Comparison of ENCODE assay signal across 10 cellular contexts in the genomic region with DNA sequence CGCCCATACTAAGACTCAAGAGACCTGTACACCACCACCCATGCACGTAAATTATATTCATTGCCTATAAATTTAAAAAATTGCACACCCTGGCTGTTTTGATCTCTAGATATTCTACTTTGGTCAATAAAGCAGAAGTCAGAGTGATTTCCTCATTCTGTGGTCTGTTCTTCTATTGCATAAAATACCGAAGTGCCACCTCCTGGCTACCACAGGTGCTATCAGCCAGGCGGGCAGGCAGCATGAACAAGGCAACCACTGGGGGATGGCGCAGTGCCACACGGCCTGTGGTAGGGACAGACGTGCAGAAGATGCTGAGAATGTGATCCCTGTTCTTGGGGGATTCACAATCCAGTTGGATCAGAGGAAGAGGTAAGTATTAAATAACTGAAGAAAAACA.
A peak's percentile ranks its signal among the peaks of the same experiment; 100 is the strongest.
DNase-seq lines count a peak whose midpoint lies in the region; ATAC-seq and TF ChIP-seq lines count a peak whose summit lies in the region.
"Had no signal": no experiment of that assay in that cellular context is flagged by ENCODE, and none has a peak within 500 bp of the region (broad histone marks: within the 10 kb centered on the region; RNA-seq: fewer than 3 reads in every experiment).

No MANE protein-coding gene starts in this region.

- H3K36me3 Mint-ChIP-seq in activated naive CD4-positive, alpha-beta T cell treated with anti-CD3 and anti-CD28 coated beads for 36 hours (ENCODE audit: low read depth): no peaks in the 10 kb centered on the region
- peaks cover 0 to 5% of the 10 kb centered on the region in 2 donors for H3K36me3 Mint-ChIP-seq in stimulated activated naive B cell treated with anti-CD40 and anti-IgM and Interleukin-4, amounts not matched to agents 10 μg/mL and 1 μg/mL and 100 μg/mL, for 72 hours

- ATAC-seq in stimulated activated naive B cell treated with anti-CD40 and anti-IgM and Interleukin-4, amounts not matched to agents 10 μg/mL and 1 μg/mL and 100 μg/mL, for 72 hours (replicated peaks): peak; percentile 100
- ATAC-seq in HG03520 (IDR thresholded peaks at IDR 0.05; ENCODE audit: unreplicated experiment) (no peak), GM19455 (IDR thresholded peaks at IDR 0.05; ENCODE audit: unreplicated experiment) (no peak)

- H3K4me3 ChIP-seq in GM12864 (ENCODE audit: low read depth, low read length) (no peak overlapping the region), SU-DHL-6 (ENCODE audit: insufficient read depth, low read length, poor library complexity, severe bottlenecking) (no peak overlapping the region), liver (ENCODE audit: low read depth in 1 of 3, low read length in 3 of 3) (no peak overlapping the region)
- H3K4me3 ChIP-seq: SJSA1, skin epidermis had no signal

- H3K4me1 Mint-ChIP-seq in activated naive CD4-positive, alpha-beta T cell treated with anti-CD3 and anti-CD28 coated beads for 36 hours (ENCODE audit: low read depth): peaks cover 8% of the 10 kb centered on the region
- H3K4me1 Mint-ChIP-seq in stimulated activated naive B cell treated with anti-CD40 and anti-IgM and Interleukin-4, amounts not matched to agents 10 μg/mL and 1 μg/mL and 100 μg/mL, for 72 hours: peaks cover 6 to 9% of the 10 kb centered on the region in 2 donors

- peak; percentile 31 for DNase-seq in GM12864 (ENCODE audit: low read depth)
- DNase-seq in HK-2 (ENCODE audit: unreplicated experiment): peak; percentile 58
- peak; percentile 89 for DNase-seq in activated naive CD4-positive, alpha-beta T cell treated with anti-CD3 and anti-CD28 coated beads for 36 hours
- DNase-seq in stimulated activated naive B cell treated with anti-CD40 and anti-IgM and Interleukin-4, amounts not matched to agents 10 μg/mL and 1 μg/mL and 100 μg/mL, for 72 hours: peak; percentile 67

- CTCF ChIA-PET in activated naive CD4-positive, alpha-beta T cell treated with anti-CD3 and anti-CD28 coated beads for 36 hours (lab: Charles Lee): interaction anchor here (0.6 to 2.8 kb wide), 4 partner anchors 92 to 147 kb away, joined by 3 to 15 read pairs (median 9); no protein-coding TSS in a partner anchor

- no peaks in the 10 kb centered on the region for H3K9me3 ChIP-seq in SU-DHL-6 (ENCODE audit: insufficient read depth, low read length)
- no peaks in the 10 kb centered on the region for H3K9me3 ChIP-seq in liver (ENCODE audit: control insufficient read depth in 4 of 4, low read length in 3 of 4)
- H3K9me3 ChIP-seq: SJSA1 had no signal

- H3K36me3 ChIP-seq in SU-DHL-6 (ENCODE audit: low read length) (no peaks in the 10 kb centered on the region), liver (ENCODE audit: control insufficient read depth in 4 of 4, insufficient read depth in 3 of 4, low read depth in 1 of 4, low read length in 3 of 4) (no peaks in the 10 kb centered on the region)
- H3K36me3 ChIP-seq: SJSA1 had no signal

- H3F3A ChIP-seq in SU-DHL-6 (ENCODE audit: insufficient read depth): no peaks in the 10 kb centered on the region

- H3K79me2 ChIP-seq in SU-DHL-6 (ENCODE audit: insufficient read depth, low read length): no peaks in the 10 kb centered on the region

- peak; percentile 66 to 74 for TF ChIP-seq RAD21 in liver (IDR thresholded peaks at IDR 0.05)

- H3K4me2 ChIP-seq in SU-DHL-6 (ENCODE audit: low read depth, low read length, poor library complexity, severe bottlenecking): no peak overlapping the region

- H3K9me3 Mint-ChIP-seq in activated naive CD4-positive, alpha-beta T cell treated with anti-CD3 and anti-CD28 coated beads for 36 hours: no peaks in the 10 kb centered on the region
- no peaks in the 10 kb centered on the region for H3K9me3 Mint-ChIP-seq in stimulated activated naive B cell treated with anti-CD40 and anti-IgM and Interleukin-4, amounts not matched to agents 10 μg/mL and 1 μg/mL and 100 μg/mL, for 72 hours

- no peak overlapping the region for H3K27ac ChIP-seq in SU-DHL-6 (ENCODE audit: low read depth, low read length)
- no peak overlapping the region for H3K27ac ChIP-seq in liver (ENCODE audit: low read depth in 1 of 2, low read length in 2 of 2)
- H3K27ac ChIP-seq: SJSA1, skin epidermis had no signal

- H2AFZ ChIP-seq in SU-DHL-6 (ENCODE audit: low read depth, low read length, severe bottlenecking): no peak overlapping the region

- no peak overlapping the region for H3K27ac Mint-ChIP-seq in activated naive CD4-positive, alpha-beta T cell treated with anti-CD3 and anti-CD28 coated beads for 36 hours
- no peak overlapping the region for H3K27ac Mint-ChIP-seq in stimulated activated naive B cell treated with anti-CD40 and anti-IgM and Interleukin-4, amounts not matched to agents 10 μg/mL and 1 μg/mL and 100 μg/mL, for 72 hours

- TF ChIP-seq CTCF in GM12864 (IDR thresholded peaks at IDR 0.05; ENCODE audit: low read depth, low read length, missing control alignments) (peak; percentile 50), SU-DHL-6 (IDR thresholded peaks at IDR 0.05; ENCODE audit: insufficient read depth, low read length, poor library complexity, severe bottlenecking) (peak; percentile 80), liver (IDR thresholded peaks at IDR 0.05; ENCODE audit: low read depth, low read length, missing input control) (peak; percentile 43)

- no peaks in the 10 kb centered on the region for H4K20me1 ChIP-seq in SU-DHL-6 (ENCODE audit: low read depth, low read length)

- H3K27me3 ChIP-seq in SU-DHL-6 (ENCODE audit: low read length) (no peaks in the 10 kb centered on the region), liver (ENCODE audit: control insufficient read depth in 4 of 4, insufficient read depth in 4 of 4, low read length in 3 of 4) (no peaks in the 10 kb centered on the region)
- H3K27me3 ChIP-seq: SJSA1 had no signal

- intact Hi-C loops in activated naive CD4-positive, alpha-beta T cell treated with anti-CD3 and anti-CD28 coated beads for 36 hours (cut with micrococcal nuclease): loop anchor here (1.0 to 5.0 kb wide), 6 partner anchors 85 to 165 kb away; a partner anchor contains a TSS

- 65% methylated on average over 7 of the region's 7 CpGs for whole genome bisulfite sequencing in liver

- no peaks in the 10 kb centered on the region for H3K27me3 Mint-ChIP-seq in activated naive CD4-positive, alpha-beta T cell treated with anti-CD3 and anti-CD28 coated beads for 36 hours (ENCODE audit: low read depth)
- peaks cover 0 to 5% of the 10 kb centered on the region in 2 donors for H3K27me3 Mint-ChIP-seq in stimulated activated naive B cell treated with anti-CD40 and anti-IgM and Interleukin-4, amounts not matched to agents 10 μg/mL and 1 μg/mL and 100 μg/mL, for 72 hours

- no peaks in the 10 kb centered on the region for H3K9me2 ChIP-seq in SU-DHL-6 (replicated peaks; ENCODE audit: insufficient read depth, low read length)

- H3K4me1 ChIP-seq in liver (ENCODE audit: control insufficient read depth in 4 of 4, insufficient read depth in 4 of 4, low read length in 3 of 4): no peaks in the 10 kb centered on the region
- H3K4me1 ChIP-seq: SJSA1 had no signal

- no peak overlapping the region for H3K4me3 Mint-ChIP-seq in activated naive CD4-positive, alpha-beta T cell treated with anti-CD3 and anti-CD28 coated beads for 36 hours
- H3K4me3 Mint-ChIP-seq in stimulated activated naive B cell treated with anti-CD40 and anti-IgM and Interleukin-4, amounts not matched to agents 10 μg/mL and 1 μg/mL and 100 μg/mL, for 72 hours: no peak overlapping the region

- H3K9ac ChIP-seq in SU-DHL-6 (ENCODE audit: low read length): no peak overlapping the region
- no peak overlapping the region for H3K9ac ChIP-seq in liver (ENCODE audit: low read depth in 1 of 2, low read length in 2 of 2)

TF ChIP-seq in liver, 16 proteins besides CTCF, POLR2A, EP300 and RAD21 (continues in another document):
- no peak for TF ChIP-seq FOXA2 (IDR thresholded peaks at IDR 0.05)
- TF ChIP-seq FOXA1 (IDR thresholded peaks at IDR 0.05): no peak
- TF ChIP-seq HNF4G (IDR thresholded peaks at IDR 0.05): no peak
- no peak for TF ChIP-seq GABPA (IDR thresholded peaks at IDR 0.05 in 1 of 2, conservative IDR thresholded peaks at IDR 0.05 in 1 of 2)
- no peak for TF ChIP-seq NR2F2 (IDR thresholded peaks at IDR 0.05)
- TF ChIP-seq TAF1 (conservative IDR thresholded peaks at IDR 0.05): no peak
- TF ChIP-seq, protein P1, sequence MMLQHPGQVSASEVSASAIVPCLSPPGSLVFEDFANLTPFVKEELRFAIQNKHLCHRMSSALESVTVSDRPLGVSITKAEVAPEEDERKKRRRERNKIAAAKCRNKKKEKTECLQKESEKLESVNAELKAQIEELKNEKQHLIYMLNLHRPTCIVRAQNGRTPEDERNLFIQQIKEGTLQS (IDR thresholded peaks at IDR 0.05): no peak
- TF ChIP-seq EGR1 (IDR thresholded peaks at IDR 0.05; ENCODE audit: low read depth in 2 of 2): no peak
- no peak for TF ChIP-seq RXRA (IDR thresholded peaks at IDR 0.05)
- TF ChIP-seq YY1 (IDR thresholded peaks at IDR 0.05): no peak
- TF ChIP-seq, protein P2, sequence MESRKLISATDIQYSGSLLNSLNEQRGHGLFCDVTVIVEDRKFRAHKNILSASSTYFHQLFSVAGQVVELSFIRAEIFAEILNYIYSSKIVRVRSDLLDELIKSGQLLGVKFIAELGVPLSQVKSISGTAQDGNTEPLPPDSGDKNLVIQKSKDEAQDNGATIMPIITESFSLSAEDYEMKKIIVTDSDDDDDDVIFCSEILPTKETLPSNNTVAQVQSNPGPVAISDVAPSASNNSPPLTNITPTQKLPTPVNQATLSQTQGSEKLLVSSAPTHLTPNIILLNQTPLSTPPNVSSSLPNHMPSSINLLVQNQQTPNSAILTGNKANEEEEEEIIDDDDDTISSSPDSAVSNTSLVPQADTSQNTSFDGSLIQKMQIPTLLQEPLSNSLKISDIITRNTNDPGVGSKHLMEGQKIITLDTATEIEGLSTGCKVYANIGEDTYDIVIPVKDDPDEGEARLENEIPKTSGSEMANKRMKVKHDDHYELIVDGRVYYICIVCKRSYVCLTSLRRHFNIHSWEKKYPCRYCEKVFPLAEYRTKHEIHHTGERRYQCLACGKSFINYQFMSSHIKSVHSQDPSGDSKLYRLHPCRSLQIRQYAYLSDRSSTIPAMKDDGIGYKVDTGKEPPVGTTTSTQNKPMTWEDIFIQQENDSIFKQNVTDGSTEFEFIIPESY (IDR thresholded peaks at IDR 0.05): no peak
- no peak for TF ChIP-seq HNF4A (conservative IDR thresholded peaks at IDR 0.05)
- TF ChIP-seq SP1 (IDR thresholded peaks at IDR 0.05): no peak
- no peak for TF ChIP-seq JUND (IDR thresholded peaks at IDR 0.05)

Comparison
In these comparisons a context has a peak if more than half of its experiments do, and no peak if none do; other contexts are left out.
1. DNase-seq: peak in every context shown above with its lines; median percentile 89 in activated naive CD4-positive, alpha-beta T cell treated with anti-CD3 and anti-CD28 coated beads for 36 hours; 67 in stimulated activated naive B cell treated with anti-CD40 and anti-IgM and Interleukin-4, amounts not matched to agents 10 μg/mL and 1 μg/mL and 100 μg/mL, for 72 hours; 58 in HK-2; 31 in GM12864.
2. ATAC-seq: peak in stimulated activated naive B cell treated with anti-CD40 and anti-IgM and Interleukin-4, amounts not matched to agents 10 μg/mL and 1 μg/mL and 100 μg/mL, for 72 hours (2 of 2); none in HG03520 (single experiment) and GM19455 (single experiment).
3. Peak in every context shown above with its lines, with median percentiles within 50 percentile points of each other: CTCF ChIP-seq.